ENCODE assay signal across 8 cellular contexts in genomic region chr1:234926252-234926573, GRCh38.
DNase-seq lines count a peak whose midpoint lies in the region; ATAC-seq lines count a peak whose summit lies in the region.

No MANE protein-coding gene starts in this region.

- no peaks in the 10 kb centered on the region for H3K9me3 ChIP-seq in T-helper 17 cell (ENCODE audit: control insufficient read depth, low read length, poor library complexity, severe bottlenecking)

- peak overlapping the region; percentile 98 for H3K27ac Mint-ChIP-seq in T-helper 17 cell
- H3K27ac Mint-ChIP-seq in immature natural killer cell: peak overlapping the region; percentile 88 to 97 (median 94)
- peak overlapping the region; percentile 94 to 98 for H3K27ac Mint-ChIP-seq in stimulated activated naive CD8-positive, alpha-beta T cell treated with anti-CD3 and anti-CD28 coated beads, Interleukin-15, amount 100 ng/mL, for 72 hours

- intact Hi-C loops in posterior cingulate gyrus (cut with DNase I): no loop called here

- no peaks in the 10 kb centered on the region for H3K9me3 Mint-ChIP-seq in immature natural killer cell
- peaks cover 7 to 11% of the 10 kb centered on the region in 2 donors for H3K9me3 Mint-ChIP-seq in stimulated activated naive CD8-positive, alpha-beta T cell treated with anti-CD3 and anti-CD28 coated beads, Interleukin-15, amount 100 ng/mL, for 72 hours

- ATAC-seq in T-helper 17 cell: no peak
- ATAC-seq in stimulated activated naive CD8-positive, alpha-beta T cell treated with anti-CD3 and anti-CD28 coated beads, Interleukin-15, amount 100 ng/mL, for 72 hours: no peak

- DNase-seq in NCI-H2227 (lab: John Stamatoyannopoulos, UW; ENCODE audit: unreplicated experiment) (peak; percentile 30), NCI-H2227 treated with DMSO at 0.1 percent for 48 hours (lab: John Stamatoyannopoulos, UW) (no peak), T-helper 17 cell (no peak), immature natural killer cell (no peak), posterior cingulate gyrus (no peak), NCI-H526 (lab: John Stamatoyannopoulos, UW) (no peak), superior temporal gyrus (ENCODE audit: extremely low spot score) (no peak)
- DNase-seq in stimulated activated naive CD8-positive, alpha-beta T cell treated with anti-CD3 and anti-CD28 coated beads, Interleukin-15, amount 100 ng/mL, for 72 hours: no peak

- H3K4me1 Mint-ChIP-seq in T-helper 17 cell (peaks cover 28% of the 10 kb centered on the region), immature natural killer cell (peaks cover 46 to 47% of the 10 kb centered on the region in 2 donors)
- peaks cover 68% of the 10 kb centered on the region for H3K4me1 Mint-ChIP-seq in stimulated activated naive CD8-positive, alpha-beta T cell treated with anti-CD3 and anti-CD28 coated beads, Interleukin-15, amount 100 ng/mL, for 72 hours

- no peaks in the 10 kb centered on the region for H3K36me3 Mint-ChIP-seq in T-helper 17 cell (ENCODE audit: low read depth)
- H3K36me3 Mint-ChIP-seq in immature natural killer cell: no peaks in the 10 kb centered on the region

- H3K4me3 Mint-ChIP-seq in T-helper 17 cell (peak overlapping the region; percentile 90), immature natural killer cell (peak overlapping the region; percentile 74 to 78 (median 77))
- H3K4me3 Mint-ChIP-seq in stimulated activated naive CD8-positive, alpha-beta T cell treated with anti-CD3 and anti-CD28 coated beads, Interleukin-15, amount 100 ng/mL, for 72 hours: peak overlapping the region; percentile 69 to 83

- H3K27me3 Mint-ChIP-seq in T-helper 17 cell (no peaks in the 10 kb centered on the region), immature natural killer cell (ENCODE audit: low read depth in 3 of 3) (peaks cover 11 to 21% (median 13%) of the 10 kb centered on the region in 3 donors)
- no peaks in the 10 kb centered on the region for H3K27me3 Mint-ChIP-seq in stimulated activated naive CD8-positive, alpha-beta T cell treated with anti-CD3 and anti-CD28 coated beads, Interleukin-15, amount 100 ng/mL, for 72 hours
